ENCODE assay signal across 20 cellular contexts in the genomic region with DNA sequence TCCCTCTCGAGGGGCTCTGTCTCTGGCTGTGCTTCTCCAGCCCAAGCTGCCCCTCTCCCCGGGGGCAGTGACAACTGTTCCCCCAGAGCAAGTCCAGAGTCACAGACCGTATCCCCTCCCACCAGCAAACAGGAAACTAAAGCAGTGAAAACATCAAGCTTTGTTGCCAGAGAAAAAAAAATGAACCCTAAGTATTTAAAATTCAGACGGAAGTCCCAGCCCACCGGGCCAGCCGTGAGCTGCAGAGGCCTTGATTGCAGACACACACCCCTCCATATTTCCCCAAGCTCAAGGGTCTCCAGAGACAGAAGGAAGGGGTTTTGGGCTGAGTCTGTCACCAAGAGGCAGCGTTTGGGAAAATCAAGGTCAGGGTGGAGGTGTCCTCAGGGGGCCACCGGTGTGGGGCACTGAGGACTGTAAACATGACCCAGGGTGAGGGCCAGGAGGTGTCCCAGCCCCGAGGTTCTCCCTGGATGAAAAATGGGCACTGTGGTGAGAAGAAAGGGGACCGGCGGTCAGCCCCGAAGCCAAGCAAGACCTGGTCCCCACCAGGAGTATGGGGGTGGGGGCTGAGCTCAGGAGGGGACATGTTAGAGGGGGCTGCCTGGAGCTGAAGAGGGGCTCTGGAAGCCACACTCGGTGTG. TPM values are rescaled to one million over a fixed set of nuclear protein-coding genes. Genes with fewer than 3 reads are reported as not detected.
A peak's percentile ranks its signal among the peaks of the same experiment; 100 is the strongest.
DNase-seq lines count a peak whose midpoint lies in the region; ATAC-seq and TF ChIP-seq lines count a peak whose summit lies in the region.
"Had no signal": no experiment of that assay in that cellular context is flagged by ENCODE, and none has a peak within 500 bp of the region (broad histone marks: within the 10 kb centered on the region; RNA-seq: fewer than 3 reads in every experiment).

No MANE protein-coding gene starts in this region.

- H3K36me3 Mint-ChIP-seq in H9 (ENCODE audit: insufficient read depth in 1 of 3, low read depth in 3 of 3) (peaks cover 0 to 10% (median 3%) of the 10 kb centered on the region in 3 experiments; a peak in 4 of 7 replicates), activated B cell treated with CpG ODN at 0.5 μM for 24 hours (ENCODE audit: low read depth) (peaks cover 12% of the 10 kb centered on the region), memory B cell (peaks cover 9% of the 10 kb centered on the region)

- ATAC-seq in activated B cell treated with CpG ODN at 0.5 μM for 24 hours (ENCODE audit: low read depth) (peak; percentile 48), memory B cell (ENCODE audit: low read depth) (no peak), HG03097 (IDR thresholded peaks at IDR 0.05; ENCODE audit: low FRiP score, unreplicated experiment) (no peak)
- ATAC-seq: gastroesophageal sphincter had no signal

- H2AFZ ChIP-seq in H9 (ENCODE audit: low read length), result no peak overlapping the region

- H3K9ac ChIP-seq in H9 (ENCODE audit: extremely low read depth, insufficient read length, low read length), result no peak overlapping the region
- H3K9ac ChIP-seq in subcutaneous abdominal adipose tissue (ENCODE audit: low read length in 5 of 5), result peak overlapping the region in 3 of 5 donors; percentile 41 to 60 (median 48)

- H3K9me3 Mint-ChIP-seq in H9 (no peaks in the 10 kb centered on the region), activated B cell treated with CpG ODN at 0.5 μM for 24 hours (no peaks in the 10 kb centered on the region), memory B cell (no peaks in the 10 kb centered on the region)
- H3K9me3 Mint-ChIP-seq: activated T-cell treated with anti-CD3 and anti-CD28 coated beads, Interleukin-2, amount 50 U/mL, for 24 hours; CD4-positive, alpha-beta T cell had no signal

- H3K9me3 ChIP-seq in H9 (ENCODE audit: control insufficient read depth, low read depth, low read length) (no peaks in the 10 kb centered on the region), subcutaneous abdominal adipose tissue (ENCODE audit: control insufficient read depth in 5 of 5, low read length in 5 of 5) (no peaks in the 10 kb centered on the region), suprapubic skin (no peaks in the 10 kb centered on the region)
- H3K9me3 ChIP-seq: gastroesophageal sphincter, Peyer's patch had no signal

- H2BK5ac ChIP-seq in H9 (ENCODE audit: insufficient read length, low read length), result no peak overlapping the region

- DNase-seq in H9 (no peak), activated B cell treated with CpG ODN at 0.5 μM for 24 hours (no peak), memory B cell (ENCODE audit: low spot score in 2 of 2) (no peak), suprapubic skin (ENCODE audit: low spot score in 2 of 2) (no peak)
- DNase-seq in activated T-cell treated with anti-CD3 and anti-CD28 coated beads, Interleukin-2, amount 50 U/mL, for 1 hour, result no peak
- DNase-seq: activated CD8-positive, alpha-beta memory T cell treated with anti-CD3 and anti-CD28 coated beads for 24 hours; activated naive CD4-positive, alpha-beta T cell treated with Interleukin-2 at 50 U/mL for 16 hours; activated T-cell treated with anti-CD3 and anti-CD28 coated beads, Interleukin-2, amount 50 U/mL, for 24 hours; anterior cingulate cortex; CD4-positive, alpha-beta T cell; mammary epithelial cell; NCI-H1092; NCI-H187 treated with DMSO at 0.1 percent for 48 hours; NCI-H526; nucleus accumbens; Peyer's patch had no signal

- no peak overlapping the region for H3K14ac ChIP-seq in H9 (ENCODE audit: insufficient read depth, low read length)

- no CpG with 5 or more reads among the region's 13 CpGs for WGBS in H9 (ENCODE audit: extremely low coverage, insufficient read length, low lambda C conversion rate)
- WGBS in suprapubic skin, result 66% methylated on average over 13 of the region's 13 CpGs

- H4K91ac ChIP-seq in H9 (ENCODE audit: insufficient read length, low read depth, low read length), result no peak overlapping the region

- H2AK5ac ChIP-seq in H9 (ENCODE audit: insufficient read length, low read length), result no peak overlapping the region

- H3K4me1 ChIP-seq in H9 (ENCODE audit: insufficient read depth, low read length) (no peaks in the 10 kb centered on the region), subcutaneous abdominal adipose tissue (ENCODE audit: control insufficient read depth in 5 of 5, insufficient read depth in 5 of 5, low read length in 5 of 5) (peaks cover 3 to 45% (median 40%) of the 10 kb centered on the region in 5 donors), suprapubic skin (peaks cover 4% of the 10 kb centered on the region)
- H3K4me1 ChIP-seq: gastroesophageal sphincter had no signal

- no peak overlapping the region for H3K56ac ChIP-seq in H9 (ENCODE audit: insufficient read length, low read depth, low read length)

- H3K23ac ChIP-seq in H9 (ENCODE audit: insufficient read length, low read depth, low read length), result no peak overlapping the region

- H3K4me3 Mint-ChIP-seq in H9 (no peak overlapping the region), activated B cell treated with CpG ODN at 0.5 μM for 24 hours (peak overlapping the region; percentile 76), memory B cell (peak overlapping the region; percentile 55)
- H3K4me3 Mint-ChIP-seq: activated T-cell treated with anti-CD3 and anti-CD28 coated beads, Interleukin-2, amount 50 U/mL, for 24 hours; CD4-positive, alpha-beta T cell had no signal

- H3K79me1 ChIP-seq in H9 (ENCODE audit: insufficient read depth, low read depth, low read length, poor library complexity, severe bottlenecking), result no peaks in the 10 kb centered on the region

- no peak overlapping the region for H3K18ac ChIP-seq in H9 (ENCODE audit: insufficient read length, low read depth, low read length)

- CTCF ChIA-PET in activated B cell treated with CpG ODN at 0.5 μM for 24 hours (lab: Charles Lee), result interaction anchor here (1.0 kb wide), 1 partner anchor 24 kb away, joined by 3 read pairs; no protein-coding TSS in a partner anchor

- TF ChIP-seq EP300 in suprapubic skin (IDR thresholded peaks at IDR 0.05), result no peak

- no peak overlapping the region for H2BK15ac ChIP-seq in H9 (ENCODE audit: low read depth, low read length)

- no peak overlapping the region for H3K4ac ChIP-seq in H9 (ENCODE audit: low read depth, low read length)

- H3T11ph ChIP-seq in H9 (ENCODE audit: low read length), result no peak overlapping the region

- H2BK120ac ChIP-seq in H9 (ENCODE audit: low read depth, low read length, poor library complexity, severe bottlenecking), result no peak overlapping the region

- peak overlapping the region; percentile 79 to 84 (median 82); a peak in 5 of 7 replicates for H3K27ac Mint-ChIP-seq in H9
- H3K27ac Mint-ChIP-seq in activated B cell treated with CpG ODN at 0.5 μM for 24 hours, result peak overlapping the region; percentile 79
- H3K27ac Mint-ChIP-seq in memory B cell, result peak overlapping the region; percentile 72
- H3K27ac Mint-ChIP-seq: activated T-cell treated with anti-CD3 and anti-CD28 coated beads, Interleukin-2, amount 50 U/mL, for 24 hours; CD4-positive, alpha-beta T cell had no signal

- H3K27me3 Mint-ChIP-seq in H9 (ENCODE audit: low read depth) (peaks cover 8% of the 10 kb centered on the region), activated B cell treated with CpG ODN at 0.5 μM for 24 hours (no peaks in the 10 kb centered on the region), memory B cell (peaks cover 5% of the 10 kb centered on the region)

- no peaks in the 10 kb centered on the region for H4K20me1 ChIP-seq in H9 (ENCODE audit: control insufficient read depth, insufficient read depth, insufficient read length)

- no peak overlapping the region for H4K8ac ChIP-seq in H9 (replicated peaks; ENCODE audit: insufficient read length, low read depth, low read length)

- no peaks in the 10 kb centered on the region for H3K27me3 ChIP-seq in H9 (ENCODE audit: insufficient read depth, low read length)
- H3K27me3 ChIP-seq in subcutaneous abdominal adipose tissue (ENCODE audit: control insufficient read depth in 5 of 5, insufficient read depth in 4 of 5, low read length in 5 of 5), result peaks cover 0 to 4% (median 0%) of the 10 kb centered on the region in 5 donors
- no peaks in the 10 kb centered on the region for H3K27me3 ChIP-seq in suprapubic skin
- H3K27me3 ChIP-seq: cardiac muscle cell, Peyer's patch had no signal

- no peak for TF ChIP-seq POLR2A in suprapubic skin (IDR thresholded peaks at IDR 0.05)

- no peak overlapping the region for H2BK12ac ChIP-seq in H9 (ENCODE audit: insufficient read length, low read depth, low read length)

- H4K5ac ChIP-seq in H9 (ENCODE audit: insufficient read length, low read depth, low read length), result no peak overlapping the region

- intact Hi-C loops in activated B cell treated with CpG ODN at 0.5 μM for 24 hours (cut with micrococcal nuclease), result no loop called here

- TF ChIP-seq CTCF in H9 (conservative IDR thresholded peaks at IDR 0.05) (no peak), activated B cell treated with CpG ODN at 0.5 μM for 24 hours (IDR thresholded peaks at IDR 0.05) (no peak), suprapubic skin (IDR thresholded peaks at IDR 0.05) (no peak)

- no peaks in the 10 kb centered on the region for H3K79me2 ChIP-seq in H9 (ENCODE audit: insufficient read depth, low read length)

- POLR2A ChIA-PET in activated B cell treated with CpG ODN at 0.5 μM for 24 hours (lab: Charles Lee), result no interaction called here

- no peak overlapping the region for H3K4me3 ChIP-seq in subcutaneous abdominal adipose tissue (ENCODE audit: low read depth in 1 of 5, low read length in 5 of 5)
- H3K4me3 ChIP-seq in suprapubic skin, result no peak overlapping the region
- H3K4me3 ChIP-seq: cardiac muscle cell, gastroesophageal sphincter, Peyer's patch had no signal

- H3K23me2 ChIP-seq in H9 (ENCODE audit: insufficient read length, low read depth, low read length, poor library complexity, severe bottlenecking), result no peaks in the 10 kb centered on the region

- H2BK20ac ChIP-seq in H9 (ENCODE audit: low read depth, low read length, poor library complexity, severe bottlenecking), result no peak overlapping the region

- H3K4me2 ChIP-seq in H9 (ENCODE audit: insufficient read depth, insufficient read length, low read length), result no peak overlapping the region

- H3K36me3 ChIP-seq in subcutaneous abdominal adipose tissue (ENCODE audit: control insufficient read depth in 5 of 5, insufficient read depth in 5 of 5, low read length in 5 of 5) (peaks cover 0 to 32% (median 13%) of the 10 kb centered on the region in 5 donors), suprapubic skin (peaks cover 39% of the 10 kb centered on the region)
- H3K36me3 ChIP-seq: cardiac muscle cell had no signal

- peaks cover 0 to 13% of the 10 kb centered on the region in 2 experiments; a peak in 1 of 4 replicates for H3K4me1 Mint-ChIP-seq in H9
- H3K4me1 Mint-ChIP-seq in activated B cell treated with CpG ODN at 0.5 μM for 24 hours, result peaks cover 70% of the 10 kb centered on the region
- peaks cover 20% of the 10 kb centered on the region for H3K4me1 Mint-ChIP-seq in memory B cell

- no peak overlapping the region for H3K27ac ChIP-seq in H9 (ENCODE audit: insufficient read length, low read depth, low read length)
- no peak overlapping the region for H3K27ac ChIP-seq in subcutaneous abdominal adipose tissue (ENCODE audit: low read depth, low read length)
- H3K27ac ChIP-seq in suprapubic skin, result no peak overlapping the region
- H3K27ac ChIP-seq: gastroesophageal sphincter, Peyer's patch had no signal

RNA-seq across cellular contexts. Expression of a gene that starts 7.7 kb away (rescaled TPM):
- total RNA-seq in H9 (2021) (11.4 and 13.1 TPM in 2 replicates), activated B cell treated with CpG ODN at 0.5 μM for 24 hours (1.6 and 2.0 TPM in 2 replicates), suprapubic skin (10 to 100 TPM; 15.9 to 25.7 (median 23.2) TPM)

RNA-seq across cellular contexts. Expression of a gene that starts 44.5 kb away (rescaled TPM):
- 37.9 and 40.3 TPM in 2 replicates for total RNA-seq in H9 (2021)
- 46.7 and 50.7 TPM in 2 replicates for total RNA-seq in activated B cell treated with CpG ODN at 0.5 μM for 24 hours
- total RNA-seq in suprapubic skin, result 1 to 10 TPM; 3.4 to 7.1 (median 4.2) TPM

Comparison
In these comparisons a context has a peak if more than half of its experiments do, and no peak if none do; other contexts are left out.
1. H3K4me3 Mint-ChIP-seq: peak in activated B cell treated with CpG ODN at 0.5 μM for 24 hours (single experiment) and memory B cell (single experiment); none in H9 (0 of 2).
2. Peak in every context shown above with its lines, with median percentiles within 50 percentile points of each other: H3K27ac Mint-ChIP-seq.